8 cellular contexts compared by ENCODE assay signal in genomic region chr1:70220517-70221240, GRCh38. TPM values are rescaled to one million over a fixed set of nuclear protein-coding genes. Genes with fewer than 3 reads are reported as not detected.
A peak's percentile ranks its signal among the peaks of the same experiment; 100 is the strongest.
DNase-seq lines count a peak whose midpoint lies in the region; ATAC-seq and TF ChIP-seq lines count a peak whose summit lies in the region.

No MANE protein-coding gene starts in this region.

- DNase-seq in foreskin keratinocyte (no peak), smooth muscle cell (lab: John Stamatoyannopoulos, UW; ENCODE audit: unreplicated experiment) (no peak), NCI-H2029 (lab: John Stamatoyannopoulos, UW) (no peak), posterior vena cava (ENCODE audit: low spot score) (no peak)
- DNase-seq in stimulated activated CD8-positive, alpha-beta memory T cell treated with anti-CD3 and anti-CD28 coated beads, Interleukin-4, amount 100 ng/mL, for 48 hours, result no peak

- H3K4me1 ChIP-seq in foreskin keratinocyte (peaks cover 23% of the 10 kb centered on the region), smooth muscle cell (ENCODE audit: low read depth) (peaks cover 28% of the 10 kb centered on the region)

- 57% methylated on average over 17 of the region's 17 CpGs for WGBS in smooth muscle cell (ENCODE audit: low lambda C conversion rate)

- no peaks in the 10 kb centered on the region for H3K9me3 ChIP-seq in smooth muscle cell (replicated peaks; ENCODE audit: low read depth)

- H2AFZ ChIP-seq in smooth muscle cell (ENCODE audit: low read depth), result peak overlapping the region; percentile 64

- peaks cover 93% of the 10 kb centered on the region for H3K79me2 ChIP-seq in smooth muscle cell (ENCODE audit: low read depth)

- H3K27me3 ChIP-seq in foreskin keratinocyte, result no peaks in the 10 kb centered on the region
- H3K27me3 ChIP-seq in smooth muscle cell (ENCODE audit: low read depth), result no peaks in the 10 kb centered on the region

- TF ChIP-seq CTCF in foreskin keratinocyte (conservative IDR thresholded peaks at IDR 0.05), result no peak
- no peak for TF ChIP-seq CTCF in smooth muscle cell (IDR thresholded peaks at IDR 0.05; ENCODE audit: borderline replicate concordance, insufficient read depth, poor library complexity, severe bottlenecking)

- H3K4me3 ChIP-seq in smooth muscle cell, result peak overlapping the region; percentile 78

- peak overlapping the region; percentile 85 for H3K4me2 ChIP-seq in smooth muscle cell

- peak overlapping the region; percentile 95 for H3K27ac ChIP-seq in foreskin keratinocyte
- H3K27ac ChIP-seq in smooth muscle cell (ENCODE audit: low read depth), result peak overlapping the region; percentile 97

- H3K36me3 ChIP-seq in smooth muscle cell (ENCODE audit: low read depth), result no peaks in the 10 kb centered on the region

- H4K20me1 ChIP-seq in smooth muscle cell (ENCODE audit: low read depth), result peaks cover 57% of the 10 kb centered on the region

- peak; percentile 1 for ATAC-seq in GM18868 (IDR thresholded peaks at IDR 0.05; ENCODE audit: unreplicated experiment)
- peak; percentile 8 for ATAC-seq in HG02759 (IDR thresholded peaks at IDR 0.05; ENCODE audit: unreplicated experiment)
- peak; percentile 3 for ATAC-seq in SK-N-SH treated with all-trans-retinoic acid at 6 μM for 48 hours
- ATAC-seq in foreskin keratinocyte, result no peak

- intact Hi-C loops in posterior vena cava (cut with DNase I), result no loop called here

- peaks cover 15% of the 10 kb centered on the region for H3F3A ChIP-seq in smooth muscle cell (ENCODE audit: low read depth)

- H3K9ac ChIP-seq in smooth muscle cell (ENCODE audit: low read depth), result peak overlapping the region; percentile 94

TF ChIP-seq in SK-N-SH treated with all-trans-retinoic acid at 6 μM for 48 hours, 23 proteins besides CTCF, POLR2A, EP300 and RAD21:
- TF ChIP-seq, protein P1, sequence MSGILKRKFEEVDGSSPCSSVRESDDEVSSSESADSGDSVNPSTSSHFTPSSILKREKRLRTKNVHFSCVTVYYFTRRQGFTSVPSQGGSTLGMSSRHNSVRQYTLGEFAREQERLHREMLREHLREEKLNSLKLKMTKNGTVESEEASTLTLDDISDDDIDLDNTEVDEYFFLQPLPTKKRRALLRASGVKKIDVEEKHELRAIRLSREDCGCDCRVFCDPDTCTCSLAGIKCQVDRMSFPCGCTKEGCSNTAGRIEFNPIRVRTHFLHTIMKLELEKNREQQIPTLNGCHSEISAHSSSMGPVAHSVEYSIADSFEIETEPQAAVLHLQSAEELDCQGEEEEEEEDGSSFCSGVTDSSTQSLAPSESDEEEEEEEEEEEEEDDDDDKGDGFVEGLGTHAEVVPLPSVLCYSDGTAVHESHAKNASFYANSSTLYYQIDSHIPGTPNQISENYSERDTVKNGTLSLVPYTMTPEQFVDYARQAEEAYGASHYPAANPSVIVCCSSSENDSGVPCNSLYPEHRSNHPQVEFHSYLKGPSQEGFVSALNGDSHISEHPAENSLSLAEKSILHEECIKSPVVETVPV (CRISPR knock-in tag; IDR thresholded peaks at IDR 0.05), result no peak
- TF ChIP-seq CREB5 (CRISPR knock-in tag; IDR thresholded peaks at IDR 0.05; ENCODE audit: low read depth), result no peak
- no peak for TF ChIP-seq ZNF8 (CRISPR knock-in tag; IDR thresholded peaks at IDR 0.05)
- TF ChIP-seq PATZ1 (CRISPR knock-in tag; IDR thresholded peaks at IDR 0.05; ENCODE audit: borderline replicate concordance), result no peak
- TF ChIP-seq ARNTL (CRISPR knock-in tag; IDR thresholded peaks at IDR 0.05; ENCODE audit: borderline replicate concordance, low read depth), result no peak
- no peak for TF ChIP-seq ZNF565 (CRISPR knock-in tag; conservative IDR thresholded peaks at IDR 0.05; ENCODE audit: low read depth)
- no peak for TF ChIP-seq GLIS3 (CRISPR knock-in tag; IDR thresholded peaks at IDR 0.05)
- no peak for TF ChIP-seq ZFP30 (CRISPR knock-in tag; IDR thresholded peaks at IDR 0.05)
- TF ChIP-seq TCF4 (CRISPR knock-in tag; IDR thresholded peaks at IDR 0.05; ENCODE audit: borderline replicate concordance), result no peak
- TF ChIP-seq SNAI2 (CRISPR knock-in tag; IDR thresholded peaks at IDR 0.05), result no peak
- no peak for TF ChIP-seq ESRRG (CRISPR knock-in tag; IDR thresholded peaks at IDR 0.05)
- no peak for TF ChIP-seq OSR1 (CRISPR knock-in tag; IDR thresholded peaks at IDR 0.05)
- no peak for TF ChIP-seq ZC3H10 (CRISPR knock-in tag; IDR thresholded peaks at IDR 0.05)
- TF ChIP-seq POU6F1 (CRISPR knock-in tag; IDR thresholded peaks at IDR 0.05; ENCODE audit: borderline replicate concordance, low read depth), result no peak
- no peak for TF ChIP-seq ISL1 (CRISPR knock-in tag; IDR thresholded peaks at IDR 0.05)
- TF ChIP-seq TSHZ2 (CRISPR knock-in tag; IDR thresholded peaks at IDR 0.05), result no peak
- TF ChIP-seq RARB (CRISPR knock-in tag; IDR thresholded peaks at IDR 0.05), result no peak

RNA-seq across cellular contexts. Expression of gene SRSF11, which starts 0.5 kb away (rescaled TPM):
- total RNA-seq in foreskin keratinocyte, result 96.7 and 103 TPM in 2 replicates
- polyA plus RNA-seq in foreskin keratinocyte, result 34.7 and 44.5 TPM in 2 replicates
- 211 and 258 TPM in 2 replicates for total RNA-seq in smooth muscle cell
- 155 and 178 TPM in 2 replicates for polyA plus RNA-seq in smooth muscle cell
- 100 to 1,000 TPM; 127 to 147 TPM for total RNA-seq in posterior vena cava

RNA-seq across cellular contexts. Expression of gene LRRC40, which starts 15.3 kb away (rescaled TPM):
- total RNA-seq in foreskin keratinocyte (26.5 and 27.0 TPM in 2 replicates), smooth muscle cell (32.9 and 37.3 TPM in 2 replicates), posterior vena cava (10 to 100 TPM; 12.4 to 17.2 TPM)
- polyA plus RNA-seq in foreskin keratinocyte (8.3 and 10.2 TPM in 2 replicates), smooth muscle cell (11.8 and 12.2 TPM in 2 replicates)
